Comparison of ENCODE assay signal across 1 cellular context in genomic region chr16:68259007-68259406, GRCh38.
TF ChIP-seq lines count a peak whose summit lies in the region.

No MANE protein-coding gene starts in this region.

TF ChIP-seq in IMR-90, 13 proteins besides CTCF, POLR2A, EP300 and RAD21:
- TF ChIP-seq, protein P1, sequence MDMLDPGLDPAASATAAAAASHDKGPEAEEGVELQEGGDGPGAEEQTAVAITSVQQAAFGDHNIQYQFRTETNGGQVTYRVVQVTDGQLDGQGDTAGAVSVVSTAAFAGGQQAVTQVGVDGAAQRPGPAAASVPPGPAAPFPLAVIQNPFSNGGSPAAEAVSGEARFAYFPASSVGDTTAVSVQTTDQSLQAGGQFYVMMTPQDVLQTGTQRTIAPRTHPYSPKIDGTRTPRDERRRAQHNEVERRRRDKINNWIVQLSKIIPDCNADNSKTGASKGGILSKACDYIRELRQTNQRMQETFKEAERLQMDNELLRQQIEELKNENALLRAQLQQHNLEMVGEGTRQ (IDR thresholded peaks at IDR 0.05; ENCODE audit: low read depth, low read length): no peak
- no peak for TF ChIP-seq BHLHE40 (IDR thresholded peaks at IDR 0.05; ENCODE audit: low read depth, low read length)
- no peak for TF ChIP-seq MXI1 (IDR thresholded peaks at IDR 0.05; ENCODE audit: borderline replicate concordance, low read depth, low read length)
- TF ChIP-seq NFE2L2 (IDR thresholded peaks at IDR 0.05; ENCODE audit: low read depth, low read length): no peak
- no peak for TF ChIP-seq SMC3 (IDR thresholded peaks at IDR 0.05; ENCODE audit: low read depth, low read length)
- no peak for TF ChIP-seq CHD1 (IDR thresholded peaks at IDR 0.05; ENCODE audit: low read depth, low read length)
- no peak for TF ChIP-seq CEBPB (IDR thresholded peaks at IDR 0.05; ENCODE audit: low read depth, low read length)
- no peak for TF ChIP-seq MAZ (IDR thresholded peaks at IDR 0.05; ENCODE audit: borderline replicate concordance, low read depth, low read length)
